ENCODE assay signal across 28 cellular contexts in genomic region chr1:181601186-181601950, GRCh38.
"Had no signal": no experiment of that assay in that cellular context is flagged by ENCODE, and none has a peak within 500 bp of the region (broad histone marks: within the 10 kb centered on the region; RNA-seq: fewer than 3 reads in every experiment).

No MANE protein-coding gene starts in this region.

- H3K9ac ChIP-seq: neural progenitor cell had no signal

- H3K27ac Mint-ChIP-seq: mesothelial cell of epicardium; naive B cell; natural killer cell; nephron progenitor cell; neural progenitor cell; progenitor cell of endocrine pancreas; stimulated activated naive B cell treated with anti-CD40 and anti-IgM and Interleukin-4, amounts not matched to agents 10 μg/mL and 1 μg/mL and 100 μg/mL, for 72 hours had no signal

- H3K4me1 Mint-ChIP-seq: mesothelial cell of epicardium; naive B cell; natural killer cell; neural progenitor cell; stimulated activated naive B cell treated with anti-CD40 and anti-IgM and Interleukin-4, amounts not matched to agents 10 μg/mL and 1 μg/mL and 100 μg/mL, for 72 hours had no signal

- H3K4me3 ChIP-seq: left lung, lung, neural progenitor cell, ovary, right atrium auricular region, skin epidermis, stomach, testis, thyroid gland, transverse colon, upper lobe of left lung had no signal

- H3K4me1 ChIP-seq: left lung, right atrium auricular region, stomach, testis, transverse colon had no signal

- H3K27me3 ChIP-seq: left lung, neural progenitor cell, ovary, right atrium auricular region, stomach, testis, thyroid gland, transverse colon, upper lobe of left lung had no signal

- DNase-seq: hippocampal formation; kidney; left colon; left lung; mesendoderm; naive B cell; natural killer cell; nephron progenitor cell; occipital lobe; ovary; stimulated activated CD4-positive, alpha-beta T cell treated with anti-CD3 and anti-CD28 coated beads, Interleukin-12 subunit alpha, Interleukin-12 subunit beta, amount 100 ng/mL, for 4 hours; stimulated activated CD4-positive, alpha-beta T cell treated with anti-CD3 and anti-CD28 coated beads, Interleukin-15, amount 100 ng/mL, for 24 hours; stimulated activated CD4-positive, alpha-beta T cell treated with anti-CD3 and anti-CD28 coated beads, Interleukin-2, amount 100 ng/mL, for 24 hours; stimulated activated CD4-positive, alpha-beta T cell treated with anti-CD3 and anti-CD28 coated beads, Interleukin-4, amount 100 ng/mL, for 1 hour; stimulated activated naive B cell treated with anti-CD40 and anti-IgM and Interleukin-4, amounts not matched to agents 10 μg/mL and 1 μg/mL and 100 μg/mL, for 72 hours; stimulated activated naive CD8-positive, alpha-beta T cell treated with anti-CD3 and anti-CD28 coated beads, Interleukin-15, Interleukin-2, amounts not matched to agents 100 U/mL and 50 U/mL, for 24 hours; stomach; testis; thyroid gland; transverse colon; upper lobe of left lung had no signal

- H3K4me2 ChIP-seq: neural progenitor cell had no signal

- H3K27ac ChIP-seq: left lung, neural progenitor cell, neutrophil, ovary, right atrium auricular region, skin epidermis, stomach, testis, thyroid gland, transverse colon, upper lobe of left lung had no signal

- H3K36me3 ChIP-seq: left lung, neural progenitor cell, neutrophil, ovary, right atrium auricular region, stomach, thyroid gland, transverse colon, upper lobe of left lung had no signal

- H2AFZ ChIP-seq: neural progenitor cell had no signal

- H3K36me3 Mint-ChIP-seq: mesothelial cell of epicardium; naive B cell; natural killer cell; neural progenitor cell; stimulated activated naive B cell treated with anti-CD40 and anti-IgM and Interleukin-4, amounts not matched to agents 10 μg/mL and 1 μg/mL and 100 μg/mL, for 72 hours had no signal

- H3K9me3 Mint-ChIP-seq: neural progenitor cell had no signal

- H3K9me3 ChIP-seq: left lung, neutrophil, ovary, right atrium auricular region, stomach, testis, thyroid gland, transverse colon, upper lobe of left lung had no signal

- H3K4me3 Mint-ChIP-seq: mesothelial cell of epicardium; naive B cell; natural killer cell; nephron progenitor cell; neural progenitor cell; stimulated activated naive B cell treated with anti-CD40 and anti-IgM and Interleukin-4, amounts not matched to agents 10 μg/mL and 1 μg/mL and 100 μg/mL, for 72 hours had no signal
